19 cellular contexts compared by ENCODE assay signal in the genomic region with DNA sequence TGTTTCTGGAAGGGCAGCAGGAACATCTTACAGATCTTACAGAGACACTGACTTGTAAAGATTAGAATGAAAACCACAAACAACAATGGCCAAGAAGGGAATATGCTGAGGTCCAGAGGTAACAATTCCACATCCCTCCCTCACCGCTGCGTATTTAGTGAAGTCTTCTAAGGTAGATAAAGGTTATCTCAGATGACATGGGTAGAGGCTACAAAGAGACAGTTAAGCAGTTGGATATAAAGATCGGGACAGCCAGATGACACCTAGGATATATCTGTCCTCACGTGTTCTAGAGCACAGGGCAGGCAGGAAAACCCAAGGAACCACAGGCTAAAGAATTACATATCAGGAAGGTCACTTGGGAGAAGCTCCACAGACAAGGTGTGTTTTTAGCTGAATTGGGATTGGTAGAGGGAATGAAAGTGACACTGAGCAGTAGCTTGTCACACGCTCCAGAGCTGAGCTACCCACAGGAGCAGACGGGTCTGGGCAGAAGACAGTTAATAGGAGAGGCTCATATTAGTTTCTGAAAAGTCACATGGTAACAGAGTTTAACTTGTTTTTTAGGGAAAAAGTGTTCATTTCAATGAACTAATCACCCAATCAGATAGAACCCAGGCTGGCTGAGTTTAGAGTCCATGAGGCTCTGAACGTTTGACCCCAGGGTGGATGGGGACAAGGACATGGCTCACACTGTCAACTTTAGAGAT.
"Had no signal": no experiment of that assay in that cellular context is flagged by ENCODE, and none has a peak within 500 bp of the region (broad histone marks: within the 10 kb centered on the region; RNA-seq: fewer than 3 reads in every experiment).

No MANE protein-coding gene starts in this region.

- H3K4me3 ChIP-seq: body of pancreas, heart left ventricle, lung, right atrium auricular region, skin epidermis, transverse colon had no signal

- H3K27me3 ChIP-seq: body of pancreas, foreskin keratinocyte, heart left ventricle, right atrium auricular region, transverse colon had no signal

- H3K4me1 ChIP-seq: body of pancreas, foreskin keratinocyte, heart left ventricle, right atrium auricular region, transverse colon had no signal

- H3K4me1 Mint-ChIP-seq: activated CD4-positive, alpha-beta T cell treated with anti-CD3 and anti-CD28 coated beads, Interleukin-2, amount 10 ng/mL, durations not matched to agents 24 days and 14 days had no signal

- DNase-seq: activated CD4-positive, alpha-beta T cell treated with anti-CD3 and anti-CD28 coated beads, Interleukin-2, amount 10 ng/mL, durations not matched to agents 24 days and 14 days; activated CD4-positive, CD25-positive, alpha-beta regulatory T cell; activated T-cell treated with anti-CD3 and anti-CD28 coated beads for 4 hours; amniotic stem cell; body of pancreas; cortex of kidney; effector CD8-positive, alpha-beta T cell; foreskin keratinocyte; heart left ventricle; left cardiac atrium; midbrain; stimulated activated CD4-positive, alpha-beta T cell treated with anti-CD3 and anti-CD28 coated beads, Interleukin-15, amount 100 ng/mL, for 24 hours; stimulated activated CD4-positive, alpha-beta T cell treated with anti-CD3 and anti-CD28 coated beads, Interleukin-4, amount 100 ng/mL, for 24 hours; stimulated activated naive CD8-positive, alpha-beta T cell treated with anti-CD3 and anti-CD28 coated beads, Interleukin-15, Interleukin-2, amounts not matched to agents 100 U/mL and 50 U/mL, for 24 hours; transverse colon had no signal

- H3K27ac ChIP-seq: body of pancreas, foreskin keratinocyte, heart left ventricle, right atrium auricular region, skin epidermis, transverse colon had no signal

- H3K9me3 Mint-ChIP-seq: activated CD4-positive, alpha-beta T cell treated with anti-CD3 and anti-CD28 coated beads, Interleukin-2, amount 10 ng/mL, durations not matched to agents 24 days and 14 days had no signal

- H3K9me3 ChIP-seq: body of pancreas, heart left ventricle, right atrium auricular region, transverse colon had no signal

- H3K27ac Mint-ChIP-seq: activated CD4-positive, alpha-beta T cell treated with anti-CD3 and anti-CD28 coated beads, Interleukin-2, amount 10 ng/mL, durations not matched to agents 24 days and 14 days; activated naive CD8-positive, alpha-beta T cell had no signal

- H3K4me3 Mint-ChIP-seq: activated CD4-positive, alpha-beta T cell treated with anti-CD3 and anti-CD28 coated beads, Interleukin-2, amount 10 ng/mL, durations not matched to agents 24 days and 14 days; activated naive CD8-positive, alpha-beta T cell had no signal

- H3K27me3 Mint-ChIP-seq: activated CD4-positive, alpha-beta T cell treated with anti-CD3 and anti-CD28 coated beads, Interleukin-2, amount 10 ng/mL, durations not matched to agents 24 days and 14 days; activated naive CD8-positive, alpha-beta T cell had no signal

- ATAC-seq: body of pancreas; foreskin keratinocyte; heart left ventricle; left cardiac atrium; stimulated activated naive CD8-positive, alpha-beta T cell treated with anti-CD3 and anti-CD28 coated beads, Interleukin-15, Interleukin-2, amounts not matched to agents 100 U/mL and 50 U/mL, for 24 hours had no signal
